ENCODE assay signal across 21 cellular contexts in the genomic region with DNA sequence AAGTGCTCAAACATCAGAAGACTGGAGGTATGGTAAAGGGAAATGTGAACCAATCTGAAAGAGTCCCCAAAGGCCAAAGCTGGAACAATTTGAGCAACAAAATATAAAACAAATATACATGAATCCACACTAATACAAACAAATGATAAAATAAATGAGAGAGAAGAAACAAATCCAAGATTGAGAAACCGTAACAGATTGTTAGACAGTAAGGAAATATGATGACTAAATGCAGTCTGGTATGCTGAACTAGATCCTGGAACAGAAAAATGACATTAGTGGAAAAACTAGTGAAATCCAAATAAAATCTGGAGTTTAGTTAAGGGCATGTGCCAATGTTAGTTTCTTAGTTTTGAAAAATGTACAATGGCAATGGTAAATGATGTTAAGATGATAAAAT.
DNase-seq lines count a peak whose midpoint lies in the region; TF ChIP-seq lines count a peak whose summit lies in the region.
"Had no signal": no experiment of that assay in that cellular context is flagged by ENCODE, and none has a peak within 500 bp of the region (broad histone marks: within the 10 kb centered on the region; RNA-seq: fewer than 3 reads in every experiment).

No MANE protein-coding gene starts in this region.

- no peak overlapping the region for H3K9ac ChIP-seq in KMS-11

- peaks cover 41% of the 10 kb centered on the region; the same call in 1 of the 2 replicates for H3K79me2 ChIP-seq in KMS-11 (ENCODE audit: insufficient read depth, low read depth)

- H3K4me1 ChIP-seq in KMS-11 (ENCODE audit: low read depth, poor library complexity, severe bottlenecking), result peaks cover 100% of the 10 kb centered on the region

- DNase-seq in AG10803 (ENCODE audit: low read depth) (peak; percentile 28), choroid plexus epithelial cell (ENCODE audit: low read depth) (peak; percentile 37), fibroblast of pulmonary artery (ENCODE audit: low read depth) (peak; percentile 19), COLO829 (ENCODE audit: low spot score) (no peak), HuH-7 (ENCODE audit: low spot score) (no peak), DMS 273 (lab: John Stamatoyannopoulos, UW; ENCODE audit: unreplicated experiment) (no peak), SW480 (ENCODE audit: low spot score) (no peak)
- DNase-seq: 8988T, H9, HFFc6, KG1, NCI-H1092 treated with DMSO at 0.1 percent for 48 hours, NCI-H1436 treated with DMSO at 0.1 percent for 48 hours, NCI-H2029, NCI-H226, NCI-H524, PC-3, Right ventricle myocardium superior had no signal

- no peak for TF ChIP-seq CTCF in AG10803 (conservative IDR thresholded peaks at IDR 0.05; ENCODE audit: low read length)
- TF ChIP-seq CTCF in KMS-11 (conservative IDR thresholded peaks at IDR 0.05; ENCODE audit: low read depth, low read length), result no peak
- TF ChIP-seq CTCF in choroid plexus epithelial cell (conservative IDR thresholded peaks at IDR 0.05; ENCODE audit: low read depth, low read length), result no peak
- no peak for TF ChIP-seq CTCF in fibroblast of pulmonary artery (IDR thresholded peaks at IDR 0.05; ENCODE audit: low read length, missing control alignments)

- H3K4me3 ChIP-seq in AG10803 (ENCODE audit: low read length), result no peak overlapping the region
- no peak overlapping the region for H3K4me3 ChIP-seq in KMS-11 (IDR thresholded peaks at IDR 0.05; ENCODE audit: insufficient read depth, low read depth, low read length)
- no peak overlapping the region for H3K4me3 ChIP-seq in choroid plexus epithelial cell (ENCODE audit: low read depth, low read length)
- H3K4me3 ChIP-seq in fibroblast of pulmonary artery (replicated peaks; ENCODE audit: low read depth, low read length), result no peak overlapping the region
- H3K4me3 ChIP-seq: GM12878 had no signal

- peak overlapping the region; percentile 89; the same call in 1 of the 2 replicates for H3K4me2 ChIP-seq in KMS-11

- H3K36me3 ChIP-seq in KMS-11 (ENCODE audit: insufficient read depth), result no peaks in the 10 kb centered on the region

- H3K27ac ChIP-seq in KMS-11, result no peak overlapping the region
- H3K27ac ChIP-seq: HL-60 had no signal

- no peak overlapping the region for H2AFZ ChIP-seq in KMS-11 (ENCODE audit: low read depth)

- no peaks in the 10 kb centered on the region for H4K20me1 ChIP-seq in KMS-11 (ENCODE audit: insufficient read depth)

- H3K27me3 ChIP-seq in KMS-11 (ENCODE audit: insufficient read depth, low read depth), result no peaks in the 10 kb centered on the region

Comparison
In these comparisons a context has a peak if more than half of its experiments do, and no peak if none do; other contexts are left out.
1. DNase-seq: peak in AG10803 (single experiment), choroid plexus epithelial cell (single experiment) and fibroblast of pulmonary artery (single experiment); none in COLO829 (single experiment), HuH-7 (single experiment), DMS 273 (single experiment) and SW480 (single experiment).